In genomic region chr19:55640577-55641375, GRCh38 we compare ENCODE assay signal across 8 cellular contexts. TPM values are rescaled to one million over a fixed set of nuclear protein-coding genes. Genes with fewer than 3 reads are reported as not detected.
A peak's percentile ranks its signal among the peaks of the same experiment; 100 is the strongest.
DNase-seq lines count a peak whose midpoint lies in the region; ATAC-seq and TF ChIP-seq lines count a peak whose summit lies in the region.

Gene ZNF580 (plus strand): TSS chr19:55641002. CDS start chr19:55642509, 1,507 bp downstream.

- H3K27me3 ChIP-seq in ascending aorta (no peaks in the 10 kb centered on the region), left ventricle myocardium inferior (ENCODE audit: low read depth) (no peaks in the 10 kb centered on the region)

- H3K9me3 Mint-ChIP-seq in IgD-negative memory B cell = peaks cover 0 to 2% (median 0%) of the 10 kb centered on the region in 3 donors
- H3K9me3 Mint-ChIP-seq in T-cell = no peaks in the 10 kb centered on the region

- DNase-seq in NCI-H2107 treated with DMSO at 0.1 percent for 48 hours (lab: John Stamatoyannopoulos, UW; ENCODE audit: unreplicated experiment) (peak; percentile 10), NCI-H2107 (lab: John Stamatoyannopoulos, UW) (no peak), T-cell (peak in 12 of 34 experiments; percentile 16 to 64 (median 48)), ascending aorta (ENCODE audit: low spot score in 2 of 2) (peak in 1 of 2 donors; percentile 78), left ventricle myocardium inferior (peak; percentile 71), posterior cingulate gyrus (peak; percentile 49 to 94 (median 65))

- H3K27ac ChIP-seq in ascending aorta (peak within 1 kb of the TSS; percentile 89 to 98), left ventricle myocardium inferior (replicated peaks) (peak within 1 kb of the TSS; percentile 95)

- peaks cover 3 to 10% of the 10 kb centered on the region in 2 donors for H3K36me3 ChIP-seq in ascending aorta
- H3K36me3 ChIP-seq in left ventricle myocardium inferior = peaks cover 10% of the 10 kb centered on the region

- H3K9me3 ChIP-seq in ascending aorta (no peaks in the 10 kb centered on the region), left ventricle myocardium inferior (replicated peaks) (no peaks in the 10 kb centered on the region)

- peak within 1 kb of the TSS; percentile 92 to 97 (median 95) for H3K27ac Mint-ChIP-seq in IgD-negative memory B cell
- peak within 1 kb of the TSS; percentile 90 to 93 for H3K27ac Mint-ChIP-seq in T-cell

- intact Hi-C loops in ascending aorta (cut with DNase I) = no loop called here
- intact Hi-C loops in left ventricle myocardium inferior (cut with micrococcal nuclease) = no loop called here
- intact Hi-C loops in posterior cingulate gyrus (cut with DNase I) = no loop called here

- TF ChIP-seq CTCF in ascending aorta (IDR thresholded peaks at IDR 0.05) (no peak), left ventricle myocardium inferior (IDR thresholded peaks at IDR 0.05; ENCODE audit: borderline replicate concordance) (no peak)

- ATAC-seq in T-cell (replicated peaks in 1 of 4) (peak; percentile 18 to 39 (median 30)), HG03039 (IDR thresholded peaks at IDR 0.05; ENCODE audit: unreplicated experiment) (no peak)

- CTCF ChIA-PET in T-cell (lab: Charles Lee) = interaction anchor here in 1 of 2 donors (1.0 to 1.1 kb wide), 2 partner anchors 9 to 16 kb away, joined by 3 to 5 read pairs; partner anchors contain the start of gene ZNF784

- H3K36me3 Mint-ChIP-seq in IgD-negative memory B cell = peaks cover 4% of the 10 kb centered on the region
- H3K36me3 Mint-ChIP-seq in T-cell = peaks cover 18% of the 10 kb centered on the region

- H3K4me1 Mint-ChIP-seq in IgD-negative memory B cell (peaks cover 25 to 56% (median 51%) of the 10 kb centered on the region in 3 donors), T-cell (peaks cover 65 to 78% (median 75%) of the 10 kb centered on the region in 3 donors)

- peak within 1 kb of the TSS; percentile 86 to 96 (median 90) for H3K4me3 Mint-ChIP-seq in IgD-negative memory B cell
- peak within 1 kb of the TSS; percentile 79 to 88 (median 84) for H3K4me3 Mint-ChIP-seq in T-cell

- POLR2A ChIA-PET in T-cell (lab: Charles Lee) = interaction anchor here in 1 of 2 donors (0.6 kb wide), 1 partner anchor 1121 kb away, joined by 3 read pairs; no protein-coding TSS in a partner anchor

- peaks cover 30 to 42% of the 10 kb centered on the region in 2 donors for H3K4me1 ChIP-seq in ascending aorta
- H3K4me1 ChIP-seq in left ventricle myocardium inferior = peaks cover 91% of the 10 kb centered on the region

- H3K4me3 ChIP-seq in ascending aorta (peak within 1 kb of the TSS; percentile 66 to 82), left ventricle myocardium inferior (peak within 1 kb of the TSS; percentile 93)

- no peaks in the 10 kb centered on the region for H3K27me3 Mint-ChIP-seq in IgD-negative memory B cell
- H3K27me3 Mint-ChIP-seq in T-cell = peaks cover 0 to 2% of the 10 kb centered on the region in 2 donors

RNA-seq across cellular contexts. Expression of gene ZNF580, which starts in this region (rescaled TPM):
- 38.4 TPM for polyA plus RNA-seq in IgD-negative memory B cell
- total RNA-seq in T-cell = 100 to 1,000 TPM in 2 of 5 donors, 10 to 100 TPM in 3; 44.6 to 116 (median 94.2) TPM
- total RNA-seq in ascending aorta = 163 TPM
- total RNA-seq in left ventricle myocardium inferior = 11.8 TPM
